ENCODE assay signal across 9 cellular contexts in genomic region chrX:20267924-20268701, GRCh38. TPM values are rescaled to one million over a fixed set of nuclear protein-coding genes. Genes with fewer than 3 reads are reported as not detected.
A peak's percentile ranks its signal among the peaks of the same experiment; 100 is the strongest.
DNase-seq lines count a peak whose midpoint lies in the region; ATAC-seq, FAIRE-seq and TF ChIP-seq lines count a peak whose summit lies in the region.
"Had no signal": no experiment of that assay in that cellular context is flagged by ENCODE, and none has a peak within 500 bp of the region (broad histone marks: within the 10 kb centered on the region; RNA-seq: fewer than 3 reads in every experiment).

No MANE protein-coding gene starts in this region.

- no peaks in the 10 kb centered on the region for H3K79me1 ChIP-seq in mesendoderm (ENCODE audit: low read length)

- no peak overlapping the region for H3K9ac ChIP-seq in endothelial cell of umbilical vein (replicated peaks; ENCODE audit: extremely low read depth, insufficient read depth, low read length)
- H3K9ac ChIP-seq in mesendoderm (ENCODE audit: low read length), result peak overlapping the region; percentile 59

- FAIRE-seq in endothelial cell of umbilical vein (lab: Jason Lieb, UNC), result no peak

- H2AFZ ChIP-seq in endothelial cell of umbilical vein (ENCODE audit: low read depth, low read length), result peak overlapping the region; percentile 91

- H3K4me3 ChIP-seq in endothelial cell of umbilical vein (replicated peaks in 1 of 3; ENCODE audit: insufficient read depth in 1 of 3, low read depth in 1 of 3, low read length in 3 of 3) (peak overlapping the region; percentile 54 to 73 (median 56)), mesendoderm (ENCODE audit: low read length) (no peak overlapping the region), tibial artery (peak overlapping the region; percentile 77 to 81)

- H3K4ac ChIP-seq in mesendoderm (ENCODE audit: low read depth, low read length), result no peak overlapping the region

- dilution Hi-C loops in endothelial cell of umbilical vein (cut with MboI; ENCODE audit: extremely low pct_ligation_motif_present, low sequenced_read_pairs), result no loop called here

- CTCF ChIA-PET in activated CD4-positive, alpha-beta memory T cell treated with anti-CD3 and anti-CD28 coated beads, Interleukin-2, amount 10 ng/mL, durations not matched to agents 7 days and 5 days (lab: Charles Lee), result no interaction called here
- CTCF ChIA-PET in endothelial cell of umbilical vein (lab: Charles Lee), result no interaction called here

- no peak overlapping the region for H3K27ac ChIP-seq in endothelial cell of umbilical vein (ENCODE audit: insufficient read depth, low read depth, low read length)
- H3K27ac ChIP-seq in mesendoderm (ENCODE audit: low read depth, low read length), result no peak overlapping the region
- peak overlapping the region; percentile 85 to 92 for H3K27ac ChIP-seq in tibial artery
- H3K27ac ChIP-seq: 22Rv1 had no signal

- WGBS in mesendoderm (ENCODE audit: extremely low coverage, insufficient coverage, low lambda C conversion rate), result no CpG with 5 or more reads among the region's 54 CpGs

- H3K27me3 Mint-ChIP-seq in activated CD4-positive, alpha-beta memory T cell treated with anti-CD3 and anti-CD28 coated beads, Interleukin-2, amount 10 ng/mL, durations not matched to agents 7 days and 5 days, result peaks cover 8% of the 10 kb centered on the region

- H3K9me3 ChIP-seq in endothelial cell of umbilical vein (replicated peaks; ENCODE audit: control insufficient read depth, insufficient read depth, low read length) (no peaks in the 10 kb centered on the region), tibial artery (no peaks in the 10 kb centered on the region)

- no peak overlapping the region for H3K18ac ChIP-seq in mesendoderm (ENCODE audit: low read length)

- intact Hi-C loops in endothelial cell of umbilical vein (cut with micrococcal nuclease) (loop anchor here (5.0 kb wide), 3 partner anchors 126 to 249 kb away; partner anchors contain the start of gene EIF1AX), tibial artery (cut with DNase I; ENCODE audit: low total_unique reads) (loop anchor here (10.0 kb wide), 1 partner anchor 123 kb away; the partner anchor contains the start of gene EIF1AX)

- no peak overlapping the region for H3K23ac ChIP-seq in mesendoderm (ENCODE audit: low read length)

- H3K36me3 ChIP-seq in endothelial cell of umbilical vein (ENCODE audit: control insufficient read depth in 2 of 2, extremely low read depth in 1 of 2, insufficient read depth in 2 of 2, low read length in 2 of 2) (no peaks in the 10 kb centered on the region), mesendoderm (ENCODE audit: control insufficient read depth, insufficient read depth, low read length) (no peaks in the 10 kb centered on the region), tibial artery (no peaks in the 10 kb centered on the region)

- H3K36me3 Mint-ChIP-seq in activated CD4-positive, alpha-beta memory T cell treated with anti-CD3 and anti-CD28 coated beads, Interleukin-2, amount 10 ng/mL, durations not matched to agents 7 days and 5 days (ENCODE audit: low read depth), result peaks cover 9% of the 10 kb centered on the region

- TF ChIP-seq CTCF in endothelial cell of umbilical vein (IDR thresholded peaks at IDR 0.05; ENCODE audit: extremely low read depth in 1 of 2, insufficient read depth in 1 of 2, low read depth in 1 of 2, low read length in 2 of 2) (no peak), tibial artery (IDR thresholded peaks at IDR 0.05) (no peak)

- H3K4me1 ChIP-seq in endothelial cell of umbilical vein (ENCODE audit: control insufficient read depth, extremely low read depth, insufficient read depth, low read length) (peaks cover 20% of the 10 kb centered on the region), mesendoderm (ENCODE audit: control insufficient read depth, low read depth, low read length) (no peaks in the 10 kb centered on the region), tibial artery (peaks cover 0 to 5% (median 0%) of the 10 kb centered on the region in 4 donors)

- peak overlapping the region; percentile 74 for H3K56ac ChIP-seq in mesendoderm (ENCODE audit: low read length)

- no peak overlapping the region for H2BK5ac ChIP-seq in mesendoderm (ENCODE audit: low read length)

- no peaks in the 10 kb centered on the region for H3K9me1 ChIP-seq in endothelial cell of umbilical vein (replicated peaks; ENCODE audit: control insufficient read depth, extremely low read depth, insufficient read depth, low read length)

- no peak overlapping the region for H2BK15ac ChIP-seq in mesendoderm (replicated peaks; ENCODE audit: low read depth)

- H3K4me1 Mint-ChIP-seq in activated CD4-positive, alpha-beta memory T cell treated with anti-CD3 and anti-CD28 coated beads, Interleukin-2, amount 10 ng/mL, durations not matched to agents 7 days and 5 days, result peaks cover 16% of the 10 kb centered on the region

- H4K20me1 ChIP-seq in endothelial cell of umbilical vein (replicated peaks; ENCODE audit: control insufficient read depth, extremely low read depth, insufficient read depth, low read length), result no peaks in the 10 kb centered on the region

- H3K27ac Mint-ChIP-seq in activated CD4-positive, alpha-beta memory T cell treated with anti-CD3 and anti-CD28 coated beads, Interleukin-2, amount 10 ng/mL, durations not matched to agents 7 days and 5 days, result no peak overlapping the region

- DNase-seq in DMS 273 (lab: John Stamatoyannopoulos, UW; ENCODE audit: unreplicated experiment), result peak; percentile 34
- DNase-seq in DMS 273 treated with DMSO at 0.1 percent for 48 hours (lab: John Stamatoyannopoulos, UW), result no peak
- DNase-seq in activated CD4-positive, alpha-beta memory T cell treated with anti-CD3 and anti-CD28 coated beads, Interleukin-2, amount 10 ng/mL, durations not matched to agents 7 days and 5 days, result peak; percentile 16
- peak; percentile 28 for DNase-seq in endothelial cell of umbilical vein (ENCODE audit: low read depth, low spot score)
- DNase-seq in mesendoderm, result peak; percentile 51
- peak; percentile 42 to 80 for DNase-seq in tibial artery
- no peak for DNase-seq in COLO829 (ENCODE audit: low spot score)

- H4K8ac ChIP-seq in mesendoderm (ENCODE audit: low read depth, low read length), result no peak overlapping the region

- H2AK5ac ChIP-seq in mesendoderm (ENCODE audit: low read length), result no peak overlapping the region

- no peak for ATAC-seq in HG03025 (IDR thresholded peaks at IDR 0.05; ENCODE audit: low FRiP score, unreplicated experiment)

- no peak overlapping the region for H4K5ac ChIP-seq in mesendoderm (ENCODE audit: low read length)

- POLR2A ChIA-PET in activated CD4-positive, alpha-beta memory T cell treated with anti-CD3 and anti-CD28 coated beads, Interleukin-2, amount 10 ng/mL, durations not matched to agents 7 days and 5 days (lab: Charles Lee), result interaction anchor here (2.8 kb wide), 1 partner anchor 15 kb away, joined by 15 read pairs; no protein-coding TSS in a partner anchor
- POLR2A ChIA-PET in endothelial cell of umbilical vein (lab: Charles Lee), result no interaction called here

- no peaks in the 10 kb centered on the region for H3K9me3 Mint-ChIP-seq in activated CD4-positive, alpha-beta memory T cell treated with anti-CD3 and anti-CD28 coated beads, Interleukin-2, amount 10 ng/mL, durations not matched to agents 7 days and 5 days

- BruUV-seq in endothelial cell of umbilical vein (replicated peaks; lab: Mats Ljungman, UMichigan), result no TSS peak

- no peak for TF ChIP-seq POLR2A in endothelial cell of umbilical vein (IDR thresholded peaks at IDR 0.05; ENCODE audit: low read depth, low read length)

- H2BK120ac ChIP-seq in mesendoderm (ENCODE audit: low read depth, low read length), result no peak overlapping the region

- H3K4me3 Mint-ChIP-seq in activated CD4-positive, alpha-beta memory T cell treated with anti-CD3 and anti-CD28 coated beads, Interleukin-2, amount 10 ng/mL, durations not matched to agents 7 days and 5 days, result peak overlapping the region; percentile 83

- H3K79me2 ChIP-seq in endothelial cell of umbilical vein (ENCODE audit: control insufficient read depth, insufficient read depth, low read length), result peaks cover 26% of the 10 kb centered on the region
- no peaks in the 10 kb centered on the region for H3K79me2 ChIP-seq in mesendoderm (ENCODE audit: control insufficient read depth, insufficient read depth, low read length)

- no peaks in the 10 kb centered on the region for H3K27me3 ChIP-seq in endothelial cell of umbilical vein (ENCODE audit: control insufficient read depth in 2 of 2, insufficient read depth in 2 of 2, low read length in 2 of 2)
- H3K27me3 ChIP-seq in mesendoderm (ENCODE audit: insufficient read depth, low read length, poor library complexity), result no peaks in the 10 kb centered on the region
- H3K27me3 ChIP-seq in tibial artery, result no peaks in the 10 kb centered on the region

- peak overlapping the region; percentile 72 for H3K4me2 ChIP-seq in endothelial cell of umbilical vein (ENCODE audit: insufficient read depth, low read length)
- peak overlapping the region; percentile 44 for H3K4me2 ChIP-seq in mesendoderm (ENCODE audit: low read length)

TF ChIP-seq in endothelial cell of umbilical vein, 7 proteins besides CTCF, POLR2A, EP300 and RAD21:
- TF ChIP-seq POLR2AphosphoS5 (IDR thresholded peaks at IDR 0.05; ENCODE audit: insufficient read depth, low read depth, low read length), result no peak
- TF ChIP-seq MYC (IDR thresholded peaks at IDR 0.05; ENCODE audit: low read depth, low read length), result no peak
- no peak for TF ChIP-seq GATA2 (IDR thresholded peaks at IDR 0.05; ENCODE audit: insufficient read depth, insufficient read length, low read depth, low read length)
- TF ChIP-seq MAX (IDR thresholded peaks at IDR 0.05; ENCODE audit: insufficient read depth, insufficient read length), result no peak
- no peak for TF ChIP-seq EZH2 (IDR thresholded peaks at IDR 0.05; ENCODE audit: borderline replicate concordance, low read depth, low read length, severe bottlenecking)
TF ChIP-seq in endothelial cell of umbilical vein: peak in this region for 0.

RNA-seq across cellular contexts. Expression of gene RPS6KA3, which starts 1.4 kb away (rescaled TPM):
- total RNA-seq in activated CD4-positive, alpha-beta memory T cell treated with anti-CD3 and anti-CD28 coated beads, Interleukin-2, amount 10 ng/mL, durations not matched to agents 7 days and 5 days, result 10 to 100 TPM; 76.6 to 78.0 TPM
- total RNA-seq in endothelial cell of umbilical vein, result 61.6 and 63.6 TPM in 2 replicates
- 24.4 and 27.7 TPM in 2 replicates for polyA plus RNA-seq in endothelial cell of umbilical vein
- 31.2 and 35.5 TPM in 2 replicates for polyA plus RNA-seq in endothelial cell of umbilical vein (2011; cell fraction: cytosol; rRNA removed)
- 32.1 and 40.2 TPM in 2 replicates for polyA plus RNA-seq in endothelial cell of umbilical vein (2011; cell fraction: nucleus; rRNA removed)
- 57.6 and 68.6 TPM in 2 replicates for polyA plus RNA-seq in endothelial cell of umbilical vein (2012)
- 90.1 and 96.1 TPM in 2 replicates for polyA minus RNA-seq in endothelial cell of umbilical vein
- 51.0 TPM for polyA minus RNA-seq in endothelial cell of umbilical vein (2011; cell fraction: cytosol; rRNA and poly(A)+ RNA removed)
- polyA minus RNA-seq in endothelial cell of umbilical vein (2011; cell fraction: nucleus; rRNA and poly(A)+ RNA removed), result 30.3 and 38.4 TPM in 2 replicates
- polyA plus RNA-seq in mesendoderm (2013, experiment 1 of 2), result 4.9 TPM
- polyA plus RNA-seq in mesendoderm (2013, experiment 2 of 2), result 4.8 TPM

Comparison
In these comparisons a context has a peak if more than half of its experiments do, and no peak if none do; other contexts are left out.
1. DNase-seq: peak in DMS 273 (single experiment), activated CD4-positive, alpha-beta memory T cell treated with anti-CD3 and anti-CD28 coated beads, Interleukin-2, amount 10 ng/mL, durations not matched to agents 7 days and 5 days (single experiment), endothelial cell of umbilical vein (single experiment), mesendoderm (single experiment) and tibial artery (2 of 2); none in DMS 273 treated with DMSO at 0.1 percent for 48 hours (single experiment) and COLO829 (single experiment).
2. H3K27ac ChIP-seq: peak in tibial artery (2 of 2); none in endothelial cell of umbilical vein (single experiment) and mesendoderm (single experiment).